ENCODE assay signal across 26 cellular contexts in genomic region chr2:70212298-70212948, GRCh38. TPM values are rescaled to one million over a fixed set of nuclear protein-coding genes. Genes with fewer than 3 reads are reported as not detected.
DNase-seq lines count a peak whose midpoint lies in the region; ATAC-seq and TF ChIP-seq lines count a peak whose summit lies in the region.
"Had no signal": no experiment of that assay in that cellular context is flagged by ENCODE, and none has a peak within 500 bp of the region (broad histone marks: within the 10 kb centered on the region; RNA-seq: fewer than 3 reads in every experiment).

No MANE protein-coding gene starts in this region.

- peak overlapping the region; percentile 49 for H3K27ac Mint-ChIP-seq in activated naive CD8-positive, alpha-beta T cell treated with anti-CD3 and anti-CD28 coated beads, Interleukin-2, amount 10 ng/mL, durations not matched to agents 7 days and 5 days
- no peak overlapping the region for H3K27ac Mint-ChIP-seq in activated naive CD8-positive, alpha-beta T cell treated with anti-CD3 and anti-CD28 coated beads for 36 hours

- no peaks in the 10 kb centered on the region for H3K27me3 Mint-ChIP-seq in activated naive CD8-positive, alpha-beta T cell treated with anti-CD3 and anti-CD28 coated beads, Interleukin-2, amount 10 ng/mL, durations not matched to agents 7 days and 5 days
- no peaks in the 10 kb centered on the region for H3K27me3 Mint-ChIP-seq in activated naive CD8-positive, alpha-beta T cell treated with anti-CD3 and anti-CD28 coated beads for 36 hours

- H3K4me3 ChIP-seq in fibroblast of pulmonary artery (replicated peaks; ENCODE audit: low read depth, low read length) = no peak overlapping the region
- no peak overlapping the region for H3K4me3 ChIP-seq in brain microvascular endothelial cell (ENCODE audit: low read depth, low read length)
- H3K4me3 ChIP-seq: gastrocnemius medialis, pancreas, right atrium auricular region, thoracic aorta, uterus had no signal

- in situ Hi-C loops in brain microvascular endothelial cell (cut with HindIII; ENCODE audit: low pct_ligation_motif_present, low sequenced_read_pairs) = no loop called here

- H3K4me1 Mint-ChIP-seq in activated naive CD8-positive, alpha-beta T cell treated with anti-CD3 and anti-CD28 coated beads, Interleukin-2, amount 10 ng/mL, durations not matched to agents 7 days and 5 days = peaks cover 2% of the 10 kb centered on the region
- H3K4me1 Mint-ChIP-seq in activated naive CD8-positive, alpha-beta T cell treated with anti-CD3 and anti-CD28 coated beads for 36 hours = peaks cover 16% of the 10 kb centered on the region
- H3K4me1 Mint-ChIP-seq: nephron progenitor cell had no signal

- DNase-seq in activated naive CD8-positive, alpha-beta T cell treated with anti-CD3 and anti-CD28 coated beads, Interleukin-2, amount 10 ng/mL, durations not matched to agents 7 days and 5 days = no peak
- no peak for DNase-seq in activated naive CD8-positive, alpha-beta T cell treated with anti-CD3 and anti-CD28 coated beads for 36 hours
- peak; percentile 48 for DNase-seq in fibroblast of pulmonary artery (ENCODE audit: low read depth)
- DNase-seq in NCI-H1048 (lab: John Stamatoyannopoulos, UW) = no peak
- no peak for DNase-seq in brain microvascular endothelial cell
- DNase-seq: activated CD4-positive, alpha-beta T cell treated with anti-CD3 and anti-CD28 coated beads for 1 hour; activated naive CD4-positive, alpha-beta T cell treated with Interleukin-2 at 50 U/mL for 16 hours; activated T-cell treated with anti-CD3 and anti-CD28 coated beads, Interleukin-2, amount 50 U/mL, for 1 hour; hypothalamus; KG1; left ventricle myocardium superior; NCI-H1436; NCI-H510A; nephron progenitor cell; NK-92 treated with Interleukin-12 subunit alpha and Interleukin-12 subunit beta, amount 100 ng/mL, for 24 hours; pancreas; SHP77 treated with DMSO at 0.1 percent for 48 hours; stimulated activated CD4-positive, alpha-beta T cell treated with anti-CD3 and anti-CD28 coated beads, Interleukin-4, amount 100 ng/mL, for 1 hour; stimulated activated naive CD4-positive, alpha-beta T cell treated with Interleukin-2 at 50 U/mL for 16 hours; T-helper 1 cell; uterus had no signal

- H3K4me3 Mint-ChIP-seq in activated naive CD8-positive, alpha-beta T cell treated with anti-CD3 and anti-CD28 coated beads, Interleukin-2, amount 10 ng/mL, durations not matched to agents 7 days and 5 days = no peak overlapping the region
- no peak overlapping the region for H3K4me3 Mint-ChIP-seq in activated naive CD8-positive, alpha-beta T cell treated with anti-CD3 and anti-CD28 coated beads for 36 hours
- H3K4me3 Mint-ChIP-seq: nephron progenitor cell had no signal

- TF ChIP-seq CTCF in VCaP (conservative IDR thresholded peaks at IDR 0.05) = no peak
- no peak for TF ChIP-seq CTCF in fibroblast of pulmonary artery (IDR thresholded peaks at IDR 0.05; ENCODE audit: low read length, missing control alignments)
- TF ChIP-seq CTCF in brain microvascular endothelial cell (IDR thresholded peaks at IDR 0.05; ENCODE audit: low read depth, low read length, missing control alignments) = no peak

- H3K9me3 Mint-ChIP-seq in activated naive CD8-positive, alpha-beta T cell treated with anti-CD3 and anti-CD28 coated beads, Interleukin-2, amount 10 ng/mL, durations not matched to agents 7 days and 5 days = no peaks in the 10 kb centered on the region
- no peaks in the 10 kb centered on the region for H3K9me3 Mint-ChIP-seq in activated naive CD8-positive, alpha-beta T cell treated with anti-CD3 and anti-CD28 coated beads for 36 hours
- H3K9me3 Mint-ChIP-seq: nephron progenitor cell had no signal

- no peak for ATAC-seq in activated naive CD8-positive, alpha-beta T cell treated with anti-CD3 and anti-CD28 coated beads, Interleukin-2, amount 10 ng/mL, durations not matched to agents 7 days and 5 days (ENCODE audit: low read depth)
- no peak for ATAC-seq in GM18870 (IDR thresholded peaks at IDR 0.05; ENCODE audit: unreplicated experiment)
- ATAC-seq: left ventricle myocardium superior, pancreas had no signal

- no peaks in the 10 kb centered on the region for H3K27me3 ChIP-seq in brain microvascular endothelial cell (replicated peaks)
- H3K27me3 ChIP-seq: gastrocnemius medialis, pancreas, right atrium auricular region, uterus had no signal

- POLR2A ChIA-PET in activated naive CD8-positive, alpha-beta T cell treated with anti-CD3 and anti-CD28 coated beads, Interleukin-2, amount 10 ng/mL, durations not matched to agents 7 days and 5 days (lab: Charles Lee) = no interaction called here

- H3K36me3 Mint-ChIP-seq in activated naive CD8-positive, alpha-beta T cell treated with anti-CD3 and anti-CD28 coated beads, Interleukin-2, amount 10 ng/mL, durations not matched to agents 7 days and 5 days = peaks cover 23% of the 10 kb centered on the region
- peaks cover 4% of the 10 kb centered on the region for H3K36me3 Mint-ChIP-seq in activated naive CD8-positive, alpha-beta T cell treated with anti-CD3 and anti-CD28 coated beads for 36 hours

- H3K27ac ChIP-seq in VCaP (peak overlapping the region; percentile 75), brain microvascular endothelial cell (no peak overlapping the region)
- H3K27ac ChIP-seq: gastrocnemius medialis, pancreas, right atrium auricular region, thoracic aorta, uterus had no signal

- H3K36me3 ChIP-seq in brain microvascular endothelial cell (replicated peaks) = peaks cover 30% of the 10 kb centered on the region
- H3K36me3 ChIP-seq: uterus had no signal

RNA-seq across cellular contexts. Expression of gene C2orf42, which starts 21.6 kb away (rescaled TPM):
- total RNA-seq in activated naive CD8-positive, alpha-beta T cell treated with anti-CD3 and anti-CD28 coated beads, Interleukin-2, amount 10 ng/mL, durations not matched to agents 7 days and 5 days = 10 to 100 TPM; 30.9 to 33.8 TPM
- total RNA-seq in activated naive CD8-positive, alpha-beta T cell treated with anti-CD3 and anti-CD28 coated beads for 36 hours = 10 to 100 TPM; 16.0 to 17.4 TPM

RNA-seq across cellular contexts. Expression of gene TIA1, which starts 36.0 kb away (rescaled TPM):
- total RNA-seq in activated naive CD8-positive, alpha-beta T cell treated with anti-CD3 and anti-CD28 coated beads, Interleukin-2, amount 10 ng/mL, durations not matched to agents 7 days and 5 days = 100 to 1,000 TPM; 160 TPM
- total RNA-seq in activated naive CD8-positive, alpha-beta T cell treated with anti-CD3 and anti-CD28 coated beads for 36 hours = 10 to 100 TPM; 87.0 to 88.0 TPM

RNA-seq across cellular contexts. Expression of gene PCYOX1, which starts 45.5 kb away (rescaled TPM):
- total RNA-seq in activated naive CD8-positive, alpha-beta T cell treated with anti-CD3 and anti-CD28 coated beads, Interleukin-2, amount 10 ng/mL, durations not matched to agents 7 days and 5 days = 10 to 100 TPM; 20.3 to 24.2 TPM
- 10 to 100 TPM in 1 of 2 experiments, 1 to 10 TPM in 1; 9.5 to 11.0 TPM for total RNA-seq in activated naive CD8-positive, alpha-beta T cell treated with anti-CD3 and anti-CD28 coated beads for 36 hours
